ENCODE assay signal across 7 cellular contexts in the genomic region with DNA sequence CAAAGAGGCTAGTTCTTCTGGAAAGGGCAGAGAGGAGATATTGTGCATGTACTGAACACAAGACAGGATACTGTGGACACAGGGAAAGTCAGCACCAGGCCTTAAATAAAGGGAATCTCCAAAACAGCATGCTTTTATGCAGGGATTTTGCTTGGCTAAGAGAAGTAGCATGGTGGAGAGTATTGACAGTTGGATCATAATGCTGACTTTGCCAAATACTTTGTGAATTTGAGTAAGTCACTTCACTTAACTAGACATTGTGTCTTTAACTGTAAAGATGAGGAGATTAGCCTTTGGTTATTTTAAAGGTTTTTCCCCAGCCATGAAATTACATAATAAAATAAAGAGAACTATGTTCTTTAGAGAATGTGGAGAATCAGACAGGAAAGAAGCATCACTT.
"Had no signal": no experiment of that assay in that cellular context is flagged by ENCODE, and none has a peak within 500 bp of the region (broad histone marks: within the 10 kb centered on the region; RNA-seq: fewer than 3 reads in every experiment).

No MANE protein-coding gene starts in this region.

- DNase-seq: H9, HCEC 1CT, KG1 had no signal

- H3K27ac ChIP-seq: HL-60 had no signal

- H2AFZ ChIP-seq: GM23338 had no signal

- H3K4me2 ChIP-seq: GM23338 had no signal

- H3K4me3 ChIP-seq: GM23338 had no signal

- FAIRE-seq: H1, H54 had no signal

- ATAC-seq: GM23338 had no signal
